Comparison of ENCODE assay signal across 1 cellular context in genomic region chr2:96359866-96360265, GRCh38.
TF ChIP-seq lines count a peak whose summit lies in the region.

No MANE protein-coding gene starts in this region.

TF ChIP-seq in K562, 482 proteins besides CTCF, POLR2A, EP300 and RAD21:
- no peak for TF ChIP-seq MYNN (IDR thresholded peaks at IDR 0.05)
- no peak for TF ChIP-seq MYNN (CRISPR knock-in tag; IDR thresholded peaks at IDR 0.05)
- peak; percentile 19 for TF ChIP-seq MEIS2 (IDR thresholded peaks at IDR 0.05; ENCODE audit: partially characterized antibody)
